Comparison of ENCODE assay signal across 23 cellular contexts in genomic region chr6:139429559-139430150, GRCh38. TPM values are rescaled to one million over a fixed set of nuclear protein-coding genes. Genes with fewer than 3 reads are reported as not detected.
DNase-seq lines count a peak whose midpoint lies in the region; ATAC-seq, FAIRE-seq and TF ChIP-seq lines count a peak whose summit lies in the region.
"Had no signal": no experiment of that assay in that cellular context is flagged by ENCODE, and none has a peak within 500 bp of the region (broad histone marks: within the 10 kb centered on the region; RNA-seq: fewer than 3 reads in every experiment).

No MANE protein-coding gene starts in this region.

- H3K9me3 Mint-ChIP-seq in WTC11 (peaks cover 15% of the 10 kb centered on the region), nephron progenitor cell (peaks cover 8% of the 10 kb centered on the region)
- H3K9me3 Mint-ChIP-seq: T-helper 1 cell treated with Interleukin-12 subunit alpha and Interleukin-12 subunit beta and Interleukin-4 antibody, amounts not matched to agents 30 μg/mL and 1 μg/mL, for 36 hours had no signal

- no peak overlapping the region for H2AFZ ChIP-seq in OCI-LY7 (ENCODE audit: low read length)

- no peak overlapping the region for H3K27ac Mint-ChIP-seq in WTC11
- peak overlapping the region; percentile 16 for H3K27ac Mint-ChIP-seq in nephron progenitor cell
- H3K27ac Mint-ChIP-seq: T-helper 1 cell treated with Interleukin-12 subunit alpha and Interleukin-12 subunit beta and Interleukin-4 antibody, amounts not matched to agents 30 μg/mL and 1 μg/mL, for 36 hours had no signal

- no peaks in the 10 kb centered on the region for H3K79me2 ChIP-seq in OCI-LY7 (ENCODE audit: insufficient read depth, low read depth, low read length)

- no peak for FAIRE-seq in D721Med (lab: Jason Lieb, UNC)
- FAIRE-seq: A549, endometrium, kidney had no signal

- H3K27me3 Mint-ChIP-seq in WTC11 (ENCODE audit: low read depth) (no peaks in the 10 kb centered on the region), nephron progenitor cell (ENCODE audit: low read depth, poor library complexity) (no peaks in the 10 kb centered on the region)

- peak; percentile 18 for DNase-seq in CD1c-positive myeloid dendritic cell (ENCODE audit: extremely low spot score)
- DNase-seq in NB4 (ENCODE audit: low read depth), result peak; percentile 77
- no peak for DNase-seq in WTC11 (ENCODE audit: low spot score)
- no peak for DNase-seq in nephron progenitor cell
- no peak for DNase-seq in stimulated activated CD4-positive, alpha-beta T cell treated with anti-CD3 and anti-CD28 coated beads, Interleukin-12 subunit alpha, Interleukin-12 subunit beta, amount 100 ng/mL, for 4 hours
- no peak for DNase-seq in OCI-LY7 (ENCODE audit: low spot score)
- no peak for DNase-seq in D721Med (ENCODE audit: insufficient read length, low spot score)
- DNase-seq: activated CD4-positive, alpha-beta T cell treated with anti-CD3 and anti-CD28 coated beads, Interleukin-2, amount 50 U/mL, for 4 hours; activated CD8-positive, alpha-beta memory T cell treated with anti-CD3 and anti-CD28 coated beads, Interleukin-2, amount 50 U/mL, for 48 hours; BE2C; COR-L47; GOT3; kidney; NCI-H1417 treated with DMSO at 0.1 percent for 48 hours; NCI-H526 treated with DMSO at 0.1 percent for 48 hours; right cardiac atrium; SHP77; stomach; transverse colon had no signal

- no peak for TF ChIP-seq POLR2A in NB4 (IDR thresholded peaks at IDR 0.05; ENCODE audit: extremely low read depth, insufficient read length)

- H3K27ac ChIP-seq in OCI-LY7 (ENCODE audit: low read depth, low read length, poor library complexity, severe bottlenecking), result no peak overlapping the region
- H3K27ac ChIP-seq: A549, stomach, transverse colon had no signal

- no peaks in the 10 kb centered on the region for H3K4me1 ChIP-seq in OCI-LY7 (ENCODE audit: insufficient read depth, low read length, poor library complexity, severe bottlenecking)
- H3K4me1 ChIP-seq: A549 had no signal

- no peaks in the 10 kb centered on the region for H4K20me1 ChIP-seq in OCI-LY7 (ENCODE audit: insufficient read depth, low read length)

- CTCF ChIA-PET in WTC11 (lab: Charles Lee) (no interaction called here), OCI-LY7 (lab: Charles Lee; ENCODE audit: unreplicated experiment) (interaction anchor here (0.5 kb wide), 1 partner anchor 356 kb away, joined by 3 read pairs; no protein-coding TSS in a partner anchor)

- ATAC-seq in WTC11 (peak; percentile 39; the same call in 1 of the 2 replicates), HG03135 (IDR thresholded peaks at IDR 0.05; ENCODE audit: unreplicated experiment) (no peak)
- ATAC-seq: A549, right cardiac atrium had no signal

- no peaks in the 10 kb centered on the region for H3K9me2 ChIP-seq in OCI-LY7 (ENCODE audit: insufficient read depth, low read length)

- H3K4me3 ChIP-seq in NB4 (ENCODE audit: low read depth, low read length) (no peak overlapping the region), OCI-LY7 (ENCODE audit: low read depth, low read length, poor library complexity, severe bottlenecking) (no peak overlapping the region)
- H3K4me3 ChIP-seq: A549, stomach, transverse colon had no signal

- TF ChIP-seq CTCF in NB4 (IDR thresholded peaks at IDR 0.05; ENCODE audit: low read depth, low read length) (no peak), WTC11 (IDR thresholded peaks at IDR 0.05) (no peak), nephron progenitor cell (IDR thresholded peaks at IDR 0.05) (no peak), OCI-LY7 (conservative IDR thresholded peaks at IDR 0.05; ENCODE audit: low read length) (no peak), D721Med (IDR thresholded peaks at IDR 0.05; ENCODE audit: insufficient read depth, missing control alignments) (no peak)

- H3K4me2 ChIP-seq in OCI-LY7 (ENCODE audit: low read length), result no peak overlapping the region
- H3K4me2 ChIP-seq: A549 had no signal

- H3K36me3 Mint-ChIP-seq in WTC11 (peaks cover 12% of the 10 kb centered on the region), nephron progenitor cell (ENCODE audit: low read depth) (no peaks in the 10 kb centered on the region)

- H3K36me3 ChIP-seq in OCI-LY7 (ENCODE audit: insufficient read depth, low read length), result no peaks in the 10 kb centered on the region
- H3K36me3 ChIP-seq: BE2C, stomach, transverse colon had no signal

- BruUV-seq in OCI-LY7 (replicated peaks; lab: Mats Ljungman, UMichigan), result no TSS peak

- POLR2A ChIA-PET in WTC11 (lab: Charles Lee), result interaction anchor here (0.7 to 1.9 kb wide), 2 partner anchors 56 to 127 kb away, joined by 5 to 6 read pairs; no protein-coding TSS in a partner anchor
- POLR2A ChIA-PET in OCI-LY7 (lab: Charles Lee), result interaction anchor here (0.7 to 1.9 kb wide), 5 partner anchors 9 to 341 kb away, joined by 3 to 8 read pairs (median 5); no protein-coding TSS in a partner anchor

- H3K9me3 ChIP-seq in OCI-LY7 (ENCODE audit: low read length), result no peaks in the 10 kb centered on the region
- H3K9me3 ChIP-seq: A549, BE2C, transverse colon had no signal

- H3K4me1 Mint-ChIP-seq in WTC11 (peaks cover 15% of the 10 kb centered on the region), nephron progenitor cell (peaks cover 55% of the 10 kb centered on the region)

- H3K4me3 Mint-ChIP-seq in WTC11 (no peak overlapping the region), nephron progenitor cell (no peak overlapping the region)
- H3K4me3 Mint-ChIP-seq: T-helper 1 cell treated with Interleukin-12 subunit alpha and Interleukin-12 subunit beta and Interleukin-4 antibody, amounts not matched to agents 30 μg/mL and 1 μg/mL, for 36 hours had no signal

- intact Hi-C loops in OCI-LY7 (cut with micrococcal nuclease; ENCODE audit: unreplicated experiment), result no loop called here

TF ChIP-seq in WTC11, 78 proteins besides CTCF, POLR2A, EP300 and RAD21:
- TF ChIP-seq FOXP4 (CRISPR knock-in tag; IDR thresholded peaks at IDR 0.05), result no peak
- TF ChIP-seq HMGA2 (CRISPR knock-in tag; IDR thresholded peaks at IDR 0.05), result no peak
- no peak for TF ChIP-seq MXD4 (CRISPR knock-in tag; IDR thresholded peaks at IDR 0.05; ENCODE audit: borderline replicate concordance)
- no peak for TF ChIP-seq ELF4 (CRISPR knock-in tag; IDR thresholded peaks at IDR 0.05; ENCODE audit: low read depth)
- no peak for TF ChIP-seq NR1H2 (CRISPR knock-in tag; IDR thresholded peaks at IDR 0.05)
- TF ChIP-seq IRF1 (CRISPR knock-in tag; IDR thresholded peaks at IDR 0.05), result no peak
- TF ChIP-seq NFYB (CRISPR knock-in tag; conservative IDR thresholded peaks at IDR 0.05; ENCODE audit: low read depth), result no peak
- TF ChIP-seq TCF7 (CRISPR knock-in tag; IDR thresholded peaks at IDR 0.05; ENCODE audit: low read depth), result no peak
- TF ChIP-seq ATF3 (CRISPR knock-in tag; conservative IDR thresholded peaks at IDR 0.05), result no peak
- TF ChIP-seq MYBL2 (CRISPR knock-in tag; IDR thresholded peaks at IDR 0.05), result no peak

RNA-seq across cellular contexts. Expression of gene CITED2, which starts 55.2 kb away (rescaled TPM):
- total RNA-seq in WTC11 (2021), result 63.4 to 82.3 TPM (median 81.8 TPM) in 3 replicates
- total RNA-seq in OCI-LY7 (2014; rRNA removed; shearing (Covaris generic)), result 31.2 and 40.1 TPM in 2 replicates
- total RNA-seq in OCI-LY7 (2022), result 27.1 and 35.0 TPM in 2 replicates

Comparison
In these comparisons a context has a peak if more than half of its experiments do, and no peak if none do; other contexts are left out.
1. DNase-seq: peak in CD1c-positive myeloid dendritic cell (single experiment) and NB4 (single experiment); none in WTC11 (single experiment), nephron progenitor cell (single experiment), stimulated activated CD4-positive, alpha-beta T cell treated with anti-CD3 and anti-CD28 coated beads, Interleukin-12 subunit alpha, Interleukin-12 subunit beta, amount 100 ng/mL, for 4 hours (single experiment), OCI-LY7 (single experiment) and D721Med (single experiment).